ENCODE assay signal across 15 cellular contexts in genomic region chr10:8037941-8038894, GRCh38. TPM values are rescaled to one million over a fixed set of nuclear protein-coding genes. Genes with fewer than 3 reads are reported as not detected.
DNase-seq lines count a peak whose midpoint lies in the region; ATAC-seq, FAIRE-seq and TF ChIP-seq lines count a peak whose summit lies in the region.
"Had no signal": no experiment of that assay in that cellular context is flagged by ENCODE, and none has a peak within 500 bp of the region (broad histone marks: within the 10 kb centered on the region; RNA-seq: fewer than 3 reads in every experiment).

No MANE protein-coding gene starts in this region.

- peak; percentile 28 to 63; a peak in 3 of 6 replicates for ATAC-seq in A549
- no peak for ATAC-seq in activated T-helper 17 cell treated with anti-CD3 and anti-CD28 coated beads, Interleukin-2, amount 50 U/mL, for 72 hours (replicated peaks)
- no peak for ATAC-seq in naive thymus-derived CD4-positive, alpha-beta T cell
- no peak for ATAC-seq in HG02981 (IDR thresholded peaks at IDR 0.05; ENCODE audit: unreplicated experiment)
- ATAC-seq: gastrocnemius medialis, HCT116 had no signal

- no peak for DNase-seq in A549 (ENCODE audit: low read depth in 1 of 2, low spot score in 1 of 2)
- peak in 4 of 5 donors; percentile 13 to 32 (median 16) for DNase-seq in CD4-positive, alpha-beta memory T cell
- DNase-seq in naive thymus-derived CD4-positive, alpha-beta T cell: peak in 4 of 9 donors; percentile 11 to 20 (median 16)
- DNase-seq in HCEC 1CT: no peak
- DNase-seq in stimulated activated naive CD4-positive, alpha-beta T cell treated with Interleukin-2 at 50 U/mL for 16 hours (lab: John Stamatoyannopoulos, UW): no peak
- DNase-seq in NCI-H187 (lab: John Stamatoyannopoulos, UW): no peak
- DNase-seq: gastrocnemius medialis; islet precursor cell; NCI-H1930; stimulated activated CD4-positive, alpha-beta T cell treated with anti-CD3 and anti-CD28 coated beads, Interleukin-4, amount 100 ng/mL, for 24 hours; stomach had no signal

- TF ChIP-seq EP300 in A549 (IDR thresholded peaks at IDR 0.05): no peak

- no peaks in the 10 kb centered on the region for H3K36me3 ChIP-seq in CD4-positive, alpha-beta memory T cell (ENCODE audit: insufficient read depth, low read length)
- H3K36me3 ChIP-seq in naive thymus-derived CD4-positive, alpha-beta T cell (ENCODE audit: control insufficient read depth in 2 of 3, insufficient read depth in 3 of 3, low read length in 3 of 3): no peaks in the 10 kb centered on the region
- H3K36me3 ChIP-seq: gastrocnemius medialis, stomach had no signal

- no peak overlapping the region for H3K27ac ChIP-seq in A549
- no peak overlapping the region for H3K27ac ChIP-seq in CD4-positive, alpha-beta memory T cell (ENCODE audit: low read depth, low read length)
- no peak overlapping the region for H3K27ac ChIP-seq in naive thymus-derived CD4-positive, alpha-beta T cell (ENCODE audit: low read depth, low read length)
- H3K27ac ChIP-seq: gastrocnemius medialis, stomach had no signal

- H3K27me3 ChIP-seq in CD4-positive, alpha-beta memory T cell (ENCODE audit: insufficient read depth, low read length): peaks cover 90% of the 10 kb centered on the region
- H3K27me3 ChIP-seq in naive thymus-derived CD4-positive, alpha-beta T cell (ENCODE audit: control insufficient read depth in 2 of 2, insufficient read depth in 2 of 2, low read length in 2 of 2): peaks cover 59 to 86% of the 10 kb centered on the region in 2 donors

- 35% methylated on average over 22 of the region's 22 CpGs for WGBS in A549 (ENCODE audit: missing lambda C conversion rate)

- intact Hi-C loops in CD4-positive, alpha-beta memory T cell (cut with micrococcal nuclease): loop anchor here (2.0 kb wide), 1 partner anchor 15 kb away; no protein-coding TSS in a partner anchor
- intact Hi-C loops in naive thymus-derived CD4-positive, alpha-beta T cell (cut with micrococcal nuclease): loop anchor here in 1 of 2 donors (1.0 kb wide), 1 partner anchor 10 kb away; no protein-coding TSS in a partner anchor

- H3K4me3 ChIP-seq in A549: peak overlapping the region; percentile 45
- H3K4me3 ChIP-seq in CD4-positive, alpha-beta memory T cell (ENCODE audit: low read length in 2 of 2): no peak overlapping the region
- H3K4me3 ChIP-seq in naive thymus-derived CD4-positive, alpha-beta T cell (ENCODE audit: low read length): no peak overlapping the region
- H3K4me3 ChIP-seq: gastrocnemius medialis, stomach had no signal

- no peak for TF ChIP-seq POLR2A in A549 (IDR thresholded peaks at IDR 0.05; ENCODE audit: low read length)

- no peak for TF ChIP-seq RAD21 in A549 (conservative IDR thresholded peaks at IDR 0.05 in 1 of 2, IDR thresholded peaks at IDR 0.05 in 1 of 2)

- H3K36me3 Mint-ChIP-seq in CD4-positive, alpha-beta memory T cell: peaks cover 0 to 4% of the 10 kb centered on the region in 2 donors
- H3K36me3 Mint-ChIP-seq in activated T-helper 17 cell treated with anti-CD3 and anti-CD28 coated beads, Interleukin-2, amount 50 U/mL, for 72 hours (ENCODE audit: low read depth): peaks cover 25% of the 10 kb centered on the region
- H3K36me3 Mint-ChIP-seq in naive thymus-derived CD4-positive, alpha-beta T cell: peaks cover 0 to 5% (median 4%) of the 10 kb centered on the region in 5 donors

- H3K27ac Mint-ChIP-seq in CD4-positive, alpha-beta memory T cell: peak overlapping the region in 5 of 7 donors; percentile 85 to 93 (median 88)
- H3K27ac Mint-ChIP-seq in activated T-helper 17 cell treated with anti-CD3 and anti-CD28 coated beads, Interleukin-2, amount 50 U/mL, for 72 hours: peak overlapping the region; percentile 36
- peak overlapping the region in 8 of 9 donors; percentile 16 to 84 (median 51) for H3K27ac Mint-ChIP-seq in naive thymus-derived CD4-positive, alpha-beta T cell

- FAIRE-seq in A549 (lab: Jason Lieb, UNC): no peak
- FAIRE-seq: TTC549 had no signal

- no peaks in the 10 kb centered on the region for H3K9me3 ChIP-seq in A549
- no peaks in the 10 kb centered on the region for H3K9me3 ChIP-seq in CD4-positive, alpha-beta memory T cell (ENCODE audit: control insufficient read depth in 1 of 2, low read length in 2 of 2)
- H3K9me3 ChIP-seq in naive thymus-derived CD4-positive, alpha-beta T cell (ENCODE audit: control insufficient read depth in 2 of 3, low read length in 3 of 3): no peaks in the 10 kb centered on the region
- H3K9me3 ChIP-seq: gastrocnemius medialis had no signal

- no peak for TF ChIP-seq CTCF in A549 (IDR thresholded peaks at IDR 0.05)

- peaks cover 0 to 52% (median 13%) of the 10 kb centered on the region in 8 donors for H3K9me3 Mint-ChIP-seq in CD4-positive, alpha-beta memory T cell
- H3K9me3 Mint-ChIP-seq in activated T-helper 17 cell treated with anti-CD3 and anti-CD28 coated beads, Interleukin-2, amount 50 U/mL, for 72 hours: peaks cover 8% of the 10 kb centered on the region
- H3K9me3 Mint-ChIP-seq in naive thymus-derived CD4-positive, alpha-beta T cell: peaks cover 5 to 42% (median 7%) of the 10 kb centered on the region in 11 donors

- peaks cover 24 to 62% (median 34%) of the 10 kb centered on the region in 4 donors for H3K4me1 Mint-ChIP-seq in CD4-positive, alpha-beta memory T cell
- H3K4me1 Mint-ChIP-seq in activated T-helper 17 cell treated with anti-CD3 and anti-CD28 coated beads, Interleukin-2, amount 50 U/mL, for 72 hours: peaks cover 26% of the 10 kb centered on the region
- H3K4me1 Mint-ChIP-seq in naive thymus-derived CD4-positive, alpha-beta T cell: peaks cover 27 to 49% (median 35%) of the 10 kb centered on the region in 7 donors

- peak overlapping the region in 7 of 8 donors; percentile 2 to 59 (median 35) for H3K4me3 Mint-ChIP-seq in CD4-positive, alpha-beta memory T cell
- H3K4me3 Mint-ChIP-seq in activated T-helper 17 cell treated with anti-CD3 and anti-CD28 coated beads, Interleukin-2, amount 50 U/mL, for 72 hours: peak overlapping the region; percentile 25
- H3K4me3 Mint-ChIP-seq in naive thymus-derived CD4-positive, alpha-beta T cell: peak overlapping the region in 8 of 10 donors; percentile 9 to 46 (median 22)

- H3K27me3 Mint-ChIP-seq in CD4-positive, alpha-beta memory T cell: peaks cover 62 to 67% of the 10 kb centered on the region in 2 donors
- peaks cover 71% of the 10 kb centered on the region for H3K27me3 Mint-ChIP-seq in activated T-helper 17 cell treated with anti-CD3 and anti-CD28 coated beads, Interleukin-2, amount 50 U/mL, for 72 hours
- H3K27me3 Mint-ChIP-seq in naive thymus-derived CD4-positive, alpha-beta T cell: peaks cover 77 to 88% (median 78%) of the 10 kb centered on the region in 5 donors

- H3K4me2 ChIP-seq in A549: peak overlapping the region; percentile 99

- H3K4me1 ChIP-seq in A549: peaks cover 16% of the 10 kb centered on the region; the same call in 1 of the 3 replicates
- peaks cover 55% of the 10 kb centered on the region for H3K4me1 ChIP-seq in CD4-positive, alpha-beta memory T cell (ENCODE audit: insufficient read depth, low read length)
- H3K4me1 ChIP-seq in naive thymus-derived CD4-positive, alpha-beta T cell (ENCODE audit: control insufficient read depth in 2 of 2, insufficient read depth in 2 of 2, low read length in 2 of 2): peaks cover 10 to 27% of the 10 kb centered on the region in 2 donors

- POLR2A ChIA-PET in A549 (lab: Yijun Ruan, JAX): no interaction called here
- POLR2A ChIA-PET in CD4-positive, alpha-beta memory T cell (lab: Charles Lee; ENCODE audit: partially characterized antibody): interaction anchor here (1.1 to 2.2 kb wide), 6 partner anchors 11 to 145 kb away, joined by 3 to 8 read pairs (median 5); no protein-coding TSS in a partner anchor
- POLR2A ChIA-PET in naive thymus-derived CD4-positive, alpha-beta T cell (lab: Charles Lee): interaction anchor here (0.6 to 1.9 kb wide), 2 partner anchors 10 to 27 kb away, joined by 4 to 11 read pairs; no protein-coding TSS in a partner anchor

- CTCF ChIA-PET in A549 (lab: Yijun Ruan, JAX): no interaction called here
- CTCF ChIA-PET in CD4-positive, alpha-beta memory T cell (lab: Charles Lee; ENCODE audit: partially characterized antibody): no interaction called here
- CTCF ChIA-PET in naive thymus-derived CD4-positive, alpha-beta T cell (lab: Charles Lee): no interaction called here

TF ChIP-seq in A549, 52 proteins besides CTCF, POLR2A, EP300 and RAD21:
- no peak for TF ChIP-seq MAZ (IDR thresholded peaks at IDR 0.05; ENCODE audit: borderline replicate concordance, low read depth, low read length)
- no peak for TF ChIP-seq NR3C1 (IDR thresholded peaks at IDR 0.05)
- TF ChIP-seq ZNF302 (CRISPR knock-in tag; IDR thresholded peaks at IDR 0.05): no peak
- no peak for TF ChIP-seq PHF8 (IDR thresholded peaks at IDR 0.05; ENCODE audit: borderline replicate concordance, low read depth)
- TF ChIP-seq TFCP2L1 (CRISPR knock-in tag; IDR thresholded peaks at IDR 0.05): no peak
- no peak for TF ChIP-seq SMC3 (IDR thresholded peaks at IDR 0.05)
- no peak for TF ChIP-seq HDAC2 (IDR thresholded peaks at IDR 0.05)
- TF ChIP-seq CHD4 (IDR thresholded peaks at IDR 0.05; ENCODE audit: borderline replicate concordance): no peak
- TF ChIP-seq SREBF2 (IDR thresholded peaks at IDR 0.05): no peak
- no peak for TF ChIP-seq CBX2 (IDR thresholded peaks at IDR 0.05; ENCODE audit: borderline replicate concordance, low read depth)
- TF ChIP-seq EHMT2 (IDR thresholded peaks at IDR 0.05; ENCODE audit: low read depth): no peak
- no peak for TF ChIP-seq POLR2AphosphoS2 (conservative IDR thresholded peaks at IDR 0.05; ENCODE audit: low read length)
- TF ChIP-seq KDM5A (IDR thresholded peaks at IDR 0.05): no peak

RNA-seq across cellular contexts. Expression of gene GATA3, which starts 16.3 kb away (rescaled TPM):
- 1.3 and 1.6 TPM in 2 replicates for polyA plus RNA-seq in A549 (2011; rRNA removed)
- 3.8 and 4.3 TPM in 2 replicates for polyA plus RNA-seq in A549 (2012; cell fraction: cytosol; rRNA removed)
- polyA plus RNA-seq in A549 (2012; cell fraction: nucleus; rRNA removed): 7.2 and 9.1 TPM in 2 replicates
- 3.5 to 4.7 TPM (median 4.0 TPM) in 3 replicates for polyA plus RNA-seq in A549 (2017; fragmentation: RNase III; extraction: RNeasy Plus Mini Kit Qiagen cat#74134 plus additional on column Dnase treatment)
- 0.58 and 0.79 TPM in 2 replicates for polyA minus RNA-seq in A549 (2011; rRNA and poly(A)+ RNA removed)
- total RNA-seq in CD4-positive, alpha-beta memory T cell: 10 to 100 TPM; 61.9 to 63.8 TPM
- 10 to 100 TPM; 64.8 to 79.7 TPM for polyA plus RNA-seq in CD4-positive, alpha-beta memory T cell
- 10 to 100 TPM; 14.2 to 25.2 TPM for total RNA-seq in activated T-helper 17 cell treated with anti-CD3 and anti-CD28 coated beads, Interleukin-2, amount 50 U/mL, for 72 hours
- total RNA-seq in naive thymus-derived CD4-positive, alpha-beta T cell: 10 to 100 TPM; 31.2 to 60.1 (median 38.6) TPM
- polyA plus RNA-seq in naive thymus-derived CD4-positive, alpha-beta T cell: 10 to 100 TPM; 24.0 to 30.9 TPM

Comparison
In these comparisons a context has a peak if more than half of its experiments do, and no peak if none do; other contexts are left out.
1. ATAC-seq: peak in A549 (2 of 2); none in activated T-helper 17 cell treated with anti-CD3 and anti-CD28 coated beads, Interleukin-2, amount 50 U/mL, for 72 hours (single experiment), naive thymus-derived CD4-positive, alpha-beta T cell (single experiment) and HG02981 (single experiment).
2. DNase-seq: peak in CD4-positive, alpha-beta memory T cell (4 of 5); none in A549 (0 of 2), HCEC 1CT (single experiment), stimulated activated naive CD4-positive, alpha-beta T cell treated with Interleukin-2 at 50 U/mL for 16 hours (single experiment) and NCI-H187 (0 of 2).
3. H3K27ac Mint-ChIP-seq: peak in every context shown above with its lines; median percentile 88 in CD4-positive, alpha-beta memory T cell; 51 in naive thymus-derived CD4-positive, alpha-beta T cell; 36 in activated T-helper 17 cell treated with anti-CD3 and anti-CD28 coated beads, Interleukin-2, amount 50 U/mL, for 72 hours.
4. Peak in every context shown above with its lines, with median percentiles within 50 percentile points of each other: H3K4me3 Mint-ChIP-seq.